ENCODE assay signal across 9 cellular contexts in the genomic region with DNA sequence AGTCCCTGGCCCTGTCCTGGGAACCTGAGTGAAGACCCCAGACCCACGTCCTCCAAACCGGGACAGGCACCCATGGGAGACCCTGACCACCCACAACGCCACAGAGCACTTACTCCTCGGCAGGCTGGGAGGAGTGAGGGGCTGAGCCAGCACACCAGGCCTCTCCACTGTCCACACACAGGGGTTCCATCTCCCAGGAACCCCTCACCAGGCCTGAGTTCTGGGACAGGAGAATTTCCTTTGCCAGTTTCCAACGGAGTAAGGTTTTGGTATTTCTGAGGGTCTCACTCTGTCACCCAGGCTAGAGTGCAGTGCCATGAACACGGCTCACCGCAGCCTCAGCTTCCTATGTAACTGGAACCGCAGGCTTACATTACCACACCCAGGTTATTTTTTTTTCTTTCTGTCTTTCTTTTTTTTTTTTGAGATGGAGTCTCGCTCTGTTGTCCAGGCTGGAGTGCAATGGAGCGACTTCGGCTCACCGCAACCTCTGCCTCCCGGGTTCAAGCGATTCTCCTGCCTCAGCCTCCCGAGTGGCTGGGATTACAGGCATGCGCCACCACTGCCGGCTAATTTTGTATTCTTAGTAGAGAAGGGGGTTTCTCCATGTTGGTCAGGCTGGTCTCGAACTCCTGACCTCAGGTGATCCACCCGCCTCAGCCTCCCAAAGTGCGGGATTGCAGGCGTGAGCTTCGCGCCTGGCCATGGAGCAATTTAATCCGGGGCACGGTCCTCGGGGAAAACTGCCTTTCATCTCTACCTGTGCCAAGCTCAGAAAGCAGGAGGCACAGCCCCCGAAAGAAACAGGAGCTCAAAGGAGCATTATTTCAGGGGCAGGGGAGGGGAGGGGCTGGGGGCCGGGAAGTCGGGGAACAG. TPM values are rescaled to one million over a fixed set of nuclear protein-coding genes. Genes with fewer than 3 reads are reported as not detected.
DNase-seq lines count a peak whose midpoint lies in the region; ATAC-seq and TF ChIP-seq lines count a peak whose summit lies in the region.
"Had no signal": no experiment of that assay in that cellular context is flagged by ENCODE, and none has a peak within 500 bp of the region (broad histone marks: within the 10 kb centered on the region; RNA-seq: fewer than 3 reads in every experiment).

No MANE protein-coding gene starts in this region.

- H3K36me3 ChIP-seq in HEK293 (ENCODE audit: control insufficient read depth in 2 of 2, insufficient read depth in 1 of 2, low read length in 2 of 2), result peaks cover 0 to 20% of the 10 kb centered on the region in 2 experiments; a peak in 1 of 3 replicates
- peaks cover 23% of the 10 kb centered on the region for H3K36me3 ChIP-seq in left ventricle myocardium inferior

- POLR2A ChIA-PET in HEK293 (lab: Yijun Ruan, JAX), result interaction anchor here (0.6 to 2.9 kb wide), 4 partner anchors 10 to 70 kb away, joined by 3 to 10 read pairs (median 4); a partner anchor contains a TSS
- POLR2A ChIA-PET in activated CD4-positive, alpha-beta memory T cell treated with anti-CD3 and anti-CD28 coated beads for 36 hours (lab: Charles Lee), result interaction anchor here (1.3 kb wide), 1 partner anchor 9 kb away, joined by 5 read pairs; a partner anchor contains a TSS

- CTCF ChIA-PET in HEK293 (lab: Yijun Ruan, JAX), result no interaction called here
- CTCF ChIA-PET in activated CD4-positive, alpha-beta memory T cell treated with anti-CD3 and anti-CD28 coated beads for 36 hours (lab: Charles Lee), result interaction anchor here (0.6 to 3.5 kb wide), 3 partner anchors 12 to 273 kb away, joined by 3 to 10 read pairs (median 3); no protein-coding TSS in a partner anchor

- H3K4me3 ChIP-seq in HEK293 (ENCODE audit: low read depth, low read length) (peak overlapping the region; percentile 67), left ventricle myocardium inferior (peak overlapping the region; percentile 77), skin epidermis (peak overlapping the region in 6 of 7 experiments; percentile 51 to 90 (median 74))

- peaks cover 22% of the 10 kb centered on the region for H3K4me1 Mint-ChIP-seq in activated CD4-positive, alpha-beta memory T cell treated with anti-CD3 and anti-CD28 coated beads for 36 hours (ENCODE audit: low read depth)

- no peak for ATAC-seq in GM18861 (IDR thresholded peaks at IDR 0.05; ENCODE audit: unreplicated experiment)
- ATAC-seq in HG03175 (IDR thresholded peaks at IDR 0.05; ENCODE audit: unreplicated experiment), result no peak

- H3K36me3 Mint-ChIP-seq in activated CD4-positive, alpha-beta memory T cell treated with anti-CD3 and anti-CD28 coated beads for 36 hours, result no peaks in the 10 kb centered on the region

- H3K27me3 ChIP-seq in left ventricle myocardium inferior (ENCODE audit: low read depth), result no peaks in the 10 kb centered on the region

- H3K9me3 ChIP-seq in HEK293 (ENCODE audit: control insufficient read depth, insufficient read depth, low read depth, low read length) (no peaks in the 10 kb centered on the region), left ventricle myocardium inferior (replicated peaks) (no peaks in the 10 kb centered on the region)

- no peak for DNase-seq in activated CD4-positive, alpha-beta memory T cell treated with anti-CD3 and anti-CD28 coated beads for 36 hours
- DNase-seq in left ventricle myocardium inferior (no peak), NCI-H82 treated with DMSO at 0.1 percent for 48 hours (lab: John Stamatoyannopoulos, UW; ENCODE audit: unreplicated experiment) (no peak), nucleus accumbens (lab: John Stamatoyannopoulos, UW) (no peak)
- DNase-seq: SIG-M5 had no signal

- H3K4me1 ChIP-seq in HEK293 (ENCODE audit: control insufficient read depth, insufficient read depth, low read length) (no peaks in the 10 kb centered on the region), left ventricle myocardium inferior (peaks cover 59% of the 10 kb centered on the region)

- peak overlapping the region; percentile 67 for H3K4me3 Mint-ChIP-seq in activated CD4-positive, alpha-beta memory T cell treated with anti-CD3 and anti-CD28 coated beads for 36 hours

- no peaks in the 10 kb centered on the region for H3K9me3 Mint-ChIP-seq in activated CD4-positive, alpha-beta memory T cell treated with anti-CD3 and anti-CD28 coated beads for 36 hours

- H3K27me3 Mint-ChIP-seq in activated CD4-positive, alpha-beta memory T cell treated with anti-CD3 and anti-CD28 coated beads for 36 hours, result no peaks in the 10 kb centered on the region

- TF ChIP-seq CTCF in HEK293 (tag by site-specific recombination; IDR thresholded peaks at IDR 0.05) (no peak), left ventricle myocardium inferior (IDR thresholded peaks at IDR 0.05; ENCODE audit: borderline replicate concordance) (no peak)

- H3K27ac ChIP-seq in HEK293 (ENCODE audit: extremely low read depth, low read depth, low read length) (no peak overlapping the region), left ventricle myocardium inferior (replicated peaks) (peak overlapping the region; percentile 83), skin epidermis (peak overlapping the region in 13 of 21 experiments; percentile 12 to 91 (median 77))

- H3K27ac Mint-ChIP-seq in activated CD4-positive, alpha-beta memory T cell treated with anti-CD3 and anti-CD28 coated beads for 36 hours, result peak overlapping the region; percentile 38

- intact Hi-C loops in activated CD4-positive, alpha-beta memory T cell treated with anti-CD3 and anti-CD28 coated beads for 36 hours (cut with micrococcal nuclease), result no loop called here
- intact Hi-C loops in left ventricle myocardium inferior (cut with micrococcal nuclease), result no loop called here

TF ChIP-seq in HEK293, 187 proteins besides CTCF, POLR2A, EP300 and RAD21:
- TF ChIP-seq, protein P1, sequence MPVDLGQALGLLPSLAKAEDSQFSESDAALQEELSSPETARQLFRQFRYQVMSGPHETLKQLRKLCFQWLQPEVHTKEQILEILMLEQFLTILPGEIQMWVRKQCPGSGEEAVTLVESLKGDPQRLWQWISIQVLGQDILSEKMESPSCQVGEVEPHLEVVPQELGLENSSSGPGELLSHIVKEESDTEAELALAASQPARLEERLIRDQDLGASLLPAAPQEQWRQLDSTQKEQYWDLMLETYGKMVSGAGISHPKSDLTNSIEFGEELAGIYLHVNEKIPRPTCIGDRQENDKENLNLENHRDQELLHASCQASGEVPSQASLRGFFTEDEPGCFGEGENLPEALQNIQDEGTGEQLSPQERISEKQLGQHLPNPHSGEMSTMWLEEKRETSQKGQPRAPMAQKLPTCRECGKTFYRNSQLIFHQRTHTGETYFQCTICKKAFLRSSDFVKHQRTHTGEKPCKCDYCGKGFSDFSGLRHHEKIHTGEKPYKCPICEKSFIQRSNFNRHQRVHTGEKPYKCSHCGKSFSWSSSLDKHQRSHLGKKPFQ (tag by site-specific recombination; IDR thresholded peaks at IDR 0.05), result no peak
- TF ChIP-seq ZNF701 (tag by site-specific recombination; IDR thresholded peaks at IDR 0.05), result no peak
- no peak for TF ChIP-seq ZNF660 (tag by site-specific recombination; IDR thresholded peaks at IDR 0.05)

RNA-seq across cellular contexts. Expression of a gene that starts 1.6 kb away (rescaled TPM):
- 10 to 100 TPM; 30.6 to 31.5 TPM for total RNA-seq in activated CD4-positive, alpha-beta memory T cell treated with anti-CD3 and anti-CD28 coated beads for 36 hours
- 30.4 TPM for total RNA-seq in left ventricle myocardium inferior

RNA-seq across cellular contexts. Expression of a gene that starts 9.9 kb away (rescaled TPM):
- total RNA-seq in activated CD4-positive, alpha-beta memory T cell treated with anti-CD3 and anti-CD28 coated beads for 36 hours, result 10 to 100 TPM; 76.8 to 77.3 TPM
- 76.1 TPM for total RNA-seq in left ventricle myocardium inferior

RNA-seq across cellular contexts. Expression of a gene that starts 16.8 kb away (rescaled TPM):
- 10 to 100 TPM; 62.1 to 62.5 TPM for total RNA-seq in activated CD4-positive, alpha-beta memory T cell treated with anti-CD3 and anti-CD28 coated beads for 36 hours
- 101 TPM for total RNA-seq in left ventricle myocardium inferior

RNA-seq across cellular contexts. Expression of a gene that starts 21.5 kb away (rescaled TPM):
- total RNA-seq in activated CD4-positive, alpha-beta memory T cell treated with anti-CD3 and anti-CD28 coated beads for 36 hours, result 1 to 10 TPM; 8.5 to 8.8 TPM
- total RNA-seq in left ventricle myocardium inferior, result 8.4 TPM

RNA-seq across cellular contexts. Expression of a gene that starts 27.7 kb away (rescaled TPM):
- 10 to 100 TPM; 18.6 to 20.5 TPM for total RNA-seq in activated CD4-positive, alpha-beta memory T cell treated with anti-CD3 and anti-CD28 coated beads for 36 hours
- 12.2 TPM for total RNA-seq in left ventricle myocardium inferior
